19 cellular contexts compared by ENCODE assay signal in genomic region chr7:156400046-156400445, GRCh38.
"Had no signal": no experiment of that assay in that cellular context is flagged by ENCODE, and none has a peak within 500 bp of the region (broad histone marks: within the 10 kb centered on the region; RNA-seq: fewer than 3 reads in every experiment).

No MANE protein-coding gene starts in this region.

- H3K9me3 ChIP-seq: SJSA1 had no signal

- H3K27ac ChIP-seq: SJSA1, SK-N-MC had no signal

- DNase-seq: KBM-7, MV-4-11, NCI-H1048, NCI-H1105, NCI-H1436 treated with DMSO at 0.1 percent for 48 hours, NCI-H1694, NCI-H187 treated with DMSO at 0.1 percent for 48 hours, NCI-H2029 treated with DMSO at 0.1 percent for 48 hours, NCI-H2227 treated with DMSO at 0.1 percent for 48 hours, NCI-H524, NCI-H526 treated with DMSO at 0.1 percent for 48 hours, NCI-H748 treated with DMSO at 0.1 percent for 48 hours, Right ventricle myocardium superior, RPMI8226, SIG-M5, SW 1271, T-helper 1 cell had no signal

- H3K36me3 ChIP-seq: SJSA1 had no signal

- H3K4me1 ChIP-seq: SJSA1 had no signal

- H3K4me3 ChIP-seq: SJSA1, SK-N-MC had no signal
